25 cellular contexts compared by ENCODE assay signal in the genomic region with DNA sequence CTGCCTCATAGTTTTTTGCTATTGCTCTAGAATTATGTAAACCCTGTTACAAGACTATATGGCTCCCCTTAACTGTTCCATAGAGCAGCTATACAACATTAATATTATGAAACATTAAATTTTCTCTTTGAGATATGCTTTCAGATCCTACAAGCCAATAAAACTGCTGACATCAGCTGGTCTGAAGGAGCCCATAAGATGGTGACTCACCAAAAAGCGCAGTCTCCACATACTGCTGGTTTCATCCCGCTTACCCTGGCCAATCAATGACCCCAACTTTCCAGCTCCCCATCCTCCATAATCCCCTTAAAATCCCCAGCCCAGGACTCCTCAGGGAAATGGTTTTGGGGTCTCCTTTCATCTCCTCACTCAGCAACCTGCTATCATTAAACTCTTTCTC.
DNase-seq lines count a peak whose midpoint lies in the region; ATAC-seq, FAIRE-seq and TF ChIP-seq lines count a peak whose summit lies in the region.
"Had no signal": no experiment of that assay in that cellular context is flagged by ENCODE, and none has a peak within 500 bp of the region (broad histone marks: within the 10 kb centered on the region; RNA-seq: fewer than 3 reads in every experiment).

No MANE protein-coding gene starts in this region.

- CTCF ChIA-PET in A549 (lab: Yijun Ruan, JAX), result no interaction called here

- H3K9me3 Mint-ChIP-seq in activated naive CD8-positive, alpha-beta T cell treated with anti-CD3 and anti-CD28 coated beads, Interleukin-2, amount 50 U/mL, for 24 hours, result no peaks in the 10 kb centered on the region

- H3K4me2 ChIP-seq in A549, result no peak overlapping the region
- H3K4me2 ChIP-seq: BLaER1 had no signal

- no peaks in the 10 kb centered on the region for H3K4me1 Mint-ChIP-seq in activated naive CD8-positive, alpha-beta T cell treated with anti-CD3 and anti-CD28 coated beads, Interleukin-2, amount 50 U/mL, for 24 hours
- H3K4me1 Mint-ChIP-seq: CD14-positive monocyte; CD4-positive, alpha-beta memory T cell; CD4-positive, CD25-positive, alpha-beta regulatory T cell; CD8-positive, alpha-beta memory T cell had no signal

- TF ChIP-seq POLR2A in A549 (IDR thresholded peaks at IDR 0.05; ENCODE audit: low read length), result no peak

- POLR2A ChIA-PET in A549 (lab: Yijun Ruan, JAX), result no interaction called here

- H3K4me3 ChIP-seq in A549, result no peak overlapping the region
- H3K4me3 ChIP-seq: BLaER1 had no signal

- TF ChIP-seq CTCF in A549 (IDR thresholded peaks at IDR 0.05), result no peak

- TF ChIP-seq EP300 in A549 (IDR thresholded peaks at IDR 0.05), result no peak

- no peak for TF ChIP-seq RAD21 in A549 (conservative IDR thresholded peaks at IDR 0.05 in 1 of 2, IDR thresholded peaks at IDR 0.05 in 1 of 2)

- WGBS in A549 (ENCODE audit: missing lambda C conversion rate), result 37% methylated on average over 2 of the region's 2 CpGs

- H3K36me3 Mint-ChIP-seq in activated naive CD8-positive, alpha-beta T cell treated with anti-CD3 and anti-CD28 coated beads, Interleukin-2, amount 50 U/mL, for 24 hours (ENCODE audit: low read depth), result no peaks in the 10 kb centered on the region
- H3K36me3 Mint-ChIP-seq: CD14-positive monocyte; CD4-positive, alpha-beta memory T cell; CD4-positive, CD25-positive, alpha-beta regulatory T cell; CD8-positive, alpha-beta memory T cell had no signal

- H3K9me3 ChIP-seq in A549, result no peaks in the 10 kb centered on the region
- H3K9me3 ChIP-seq: BE2C, BLaER1 had no signal

- H3K27me3 Mint-ChIP-seq in activated naive CD8-positive, alpha-beta T cell treated with anti-CD3 and anti-CD28 coated beads, Interleukin-2, amount 50 U/mL, for 24 hours, result no peaks in the 10 kb centered on the region
- H3K27me3 Mint-ChIP-seq: CD4-positive, CD25-positive, alpha-beta regulatory T cell had no signal

- no peak overlapping the region for H3K27ac ChIP-seq in A549
- H3K27ac ChIP-seq: 22Rv1, BLaER1 had no signal

- ATAC-seq in A549 (no peak), GM19397 (IDR thresholded peaks at IDR 0.05; ENCODE audit: unreplicated experiment) (no peak), HG03175 (IDR thresholded peaks at IDR 0.05; ENCODE audit: unreplicated experiment) (no peak)
- ATAC-seq in activated naive CD8-positive, alpha-beta T cell treated with anti-CD3 and anti-CD28 coated beads, Interleukin-2, amount 50 U/mL, for 24 hours, result no peak

- H3K4me3 Mint-ChIP-seq in activated naive CD8-positive, alpha-beta T cell treated with anti-CD3 and anti-CD28 coated beads, Interleukin-2, amount 50 U/mL, for 24 hours, result no peak overlapping the region
- H3K4me3 Mint-ChIP-seq: CD14-positive monocyte; CD4-positive, alpha-beta memory T cell; CD4-positive, CD25-positive, alpha-beta regulatory T cell; CD8-positive, alpha-beta memory T cell had no signal

- no peaks in the 10 kb centered on the region for H3K4me1 ChIP-seq in A549
- H3K4me1 ChIP-seq: BLaER1 had no signal

- H3K27ac Mint-ChIP-seq in activated naive CD8-positive, alpha-beta T cell treated with anti-CD3 and anti-CD28 coated beads, Interleukin-2, amount 50 U/mL, for 24 hours, result no peak overlapping the region
- H3K27ac Mint-ChIP-seq: CD14-positive monocyte; CD4-positive, alpha-beta memory T cell; CD8-positive, alpha-beta memory T cell had no signal

- DNase-seq in DMS53 (lab: John Stamatoyannopoulos, UW) (peak; percentile 16), DMS53 treated with DMSO at 0.1 percent for 48 hours (lab: John Stamatoyannopoulos, UW; ENCODE audit: unreplicated experiment) (no peak), A549 (ENCODE audit: low read depth in 1 of 2, low spot score in 1 of 2) (no peak), M059J (ENCODE audit: low read depth) (peak; percentile 5), RPMI8226 (peak; percentile 23)
- no peak for DNase-seq in activated naive CD8-positive, alpha-beta T cell treated with anti-CD3 and anti-CD28 coated beads, Interleukin-2, amount 50 U/mL, for 24 hours
- DNase-seq: ACHN; BE2C; C1 segment of cervical spinal cord; CD4-positive, alpha-beta memory T cell; CD4-positive, CD25-positive, alpha-beta regulatory T cell; CD8-positive, alpha-beta memory T cell; COR-L47; DMS 273 treated with DMSO at 0.1 percent for 48 hours; DMS153; DMS79; GF-D8 had no signal

- no peak for FAIRE-seq in A549 (lab: Jason Lieb, UNC)
- FAIRE-seq: G401.6, GM12891, GM19239 had no signal

TF ChIP-seq in A549, 52 proteins besides CTCF, POLR2A, EP300 and RAD21:
- TF ChIP-seq CHD4 (IDR thresholded peaks at IDR 0.05; ENCODE audit: borderline replicate concordance) (no peak), MAFK (IDR thresholded peaks at IDR 0.05; ENCODE audit: partially characterized antibody) (peak; percentile 87), CHD2 (IDR thresholded peaks at IDR 0.05; ENCODE audit: low read length, partially characterized antibody) (no peak), CBX2 (IDR thresholded peaks at IDR 0.05; ENCODE audit: borderline replicate concordance, low read depth) (no peak), E2F6 (IDR thresholded peaks at IDR 0.05; ENCODE audit: borderline replicate concordance, low read depth) (no peak), FOSL2 (IDR thresholded peaks at IDR 0.05) (no peak), FOSL2 (CRISPR knock-in tag; IDR thresholded peaks at IDR 0.05) (0 out of 2 replicates have a peak, but pooled peaks have one; percentile 17)

Comparison
In these comparisons a context has a peak if more than half of its experiments do, and no peak if none do; other contexts are left out.
1. DNase-seq: peak in DMS53 (single experiment), M059J (single experiment) and RPMI8226 (single experiment); none in DMS53 treated with DMSO at 0.1 percent for 48 hours (single experiment), A549 (0 of 2) and activated naive CD8-positive, alpha-beta T cell treated with anti-CD3 and anti-CD28 coated beads, Interleukin-2, amount 50 U/mL, for 24 hours (single experiment).